19 cellular contexts compared by ENCODE assay signal in the genomic region with DNA sequence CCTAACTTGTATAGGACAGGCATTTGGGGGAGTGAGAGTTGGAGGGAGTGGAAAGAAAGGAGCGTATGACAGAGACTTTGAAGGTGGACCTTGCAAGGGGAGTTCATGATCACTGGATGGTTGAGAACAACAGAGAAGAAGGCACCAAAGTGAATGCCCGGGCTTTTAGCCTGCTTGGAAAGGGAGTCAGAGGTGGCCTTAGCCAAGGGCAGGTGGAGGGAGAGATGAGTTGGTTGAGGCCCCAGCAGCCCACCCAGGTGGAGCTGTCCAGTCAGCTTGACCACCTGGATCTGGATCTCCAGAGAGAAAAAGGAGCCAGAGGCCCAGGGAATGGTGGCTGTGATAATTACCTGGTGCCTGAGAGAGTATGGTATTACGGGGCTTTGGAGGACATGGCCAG.
DNase-seq lines count a peak whose midpoint lies in the region; ATAC-seq and FAIRE-seq lines count a peak whose summit lies in the region.
"Had no signal": no experiment of that assay in that cellular context is flagged by ENCODE, and none has a peak within 500 bp of the region (broad histone marks: within the 10 kb centered on the region; RNA-seq: fewer than 3 reads in every experiment).

No MANE protein-coding gene starts in this region.

- ATAC-seq in activated naive CD4-positive, alpha-beta T cell treated with anti-CD3 and anti-CD28 coated beads, Interleukin-2, amount 50 U/mL, for 72 hours, result no peak
- ATAC-seq in activated naive CD8-positive, alpha-beta T cell treated with anti-CD3 and anti-CD28 coated beads, Interleukin-2, amount 10 ng/mL, durations not matched to agents 7 days and 5 days (ENCODE audit: low read depth), result no peak
- no peak for ATAC-seq in stimulated activated effector memory CD8-positive, alpha-beta T cell treated with anti-CD3 and anti-CD28 coated beads, Interleukin-12 subunit alpha, Interleukin-12 subunit beta, amount 100 ng/mL, for 72 hours

- POLR2A ChIA-PET in activated naive CD8-positive, alpha-beta T cell treated with anti-CD3 and anti-CD28 coated beads, Interleukin-2, amount 10 ng/mL, durations not matched to agents 7 days and 5 days (lab: Charles Lee), result no interaction called here

- H3K4me3 Mint-ChIP-seq in activated naive CD8-positive, alpha-beta T cell treated with anti-CD3 and anti-CD28 coated beads, Interleukin-2, amount 10 ng/mL, durations not matched to agents 7 days and 5 days, result no peak overlapping the region
- no peak overlapping the region for H3K4me3 Mint-ChIP-seq in stimulated activated effector memory CD8-positive, alpha-beta T cell treated with anti-CD3 and anti-CD28 coated beads, Interleukin-12 subunit alpha, Interleukin-12 subunit beta, amount 100 ng/mL, for 72 hours

- FAIRE-seq in HTR-8/SVneo (lab: Jason Lieb, UNC), result peak; percentile 58
- FAIRE-seq: D721Med had no signal

- H3K36me3 Mint-ChIP-seq in activated naive CD4-positive, alpha-beta T cell treated with anti-CD3 and anti-CD28 coated beads, Interleukin-2, amount 50 U/mL, for 72 hours, result peaks cover 0 to under 1% of the 10 kb centered on the region in 2 donors
- H3K36me3 Mint-ChIP-seq in activated naive CD8-positive, alpha-beta T cell treated with anti-CD3 and anti-CD28 coated beads, Interleukin-2, amount 10 ng/mL, durations not matched to agents 7 days and 5 days, result peaks cover 36% of the 10 kb centered on the region
- peaks cover 65% of the 10 kb centered on the region for H3K36me3 Mint-ChIP-seq in stimulated activated effector memory CD8-positive, alpha-beta T cell treated with anti-CD3 and anti-CD28 coated beads, Interleukin-12 subunit alpha, Interleukin-12 subunit beta, amount 100 ng/mL, for 72 hours

- no peaks in the 10 kb centered on the region for H3K9me3 Mint-ChIP-seq in activated naive CD4-positive, alpha-beta T cell treated with anti-CD3 and anti-CD28 coated beads, Interleukin-2, amount 50 U/mL, for 72 hours
- H3K9me3 Mint-ChIP-seq in activated naive CD8-positive, alpha-beta T cell treated with anti-CD3 and anti-CD28 coated beads, Interleukin-2, amount 10 ng/mL, durations not matched to agents 7 days and 5 days, result no peaks in the 10 kb centered on the region
- no peaks in the 10 kb centered on the region for H3K9me3 Mint-ChIP-seq in stimulated activated effector memory CD8-positive, alpha-beta T cell treated with anti-CD3 and anti-CD28 coated beads, Interleukin-12 subunit alpha, Interleukin-12 subunit beta, amount 100 ng/mL, for 72 hours
- H3K9me3 Mint-ChIP-seq: CD14-positive monocyte had no signal

- no peaks in the 10 kb centered on the region for H3K4me1 Mint-ChIP-seq in activated naive CD8-positive, alpha-beta T cell treated with anti-CD3 and anti-CD28 coated beads, Interleukin-2, amount 10 ng/mL, durations not matched to agents 7 days and 5 days
- peaks cover 45% of the 10 kb centered on the region for H3K4me1 Mint-ChIP-seq in stimulated activated effector memory CD8-positive, alpha-beta T cell treated with anti-CD3 and anti-CD28 coated beads, Interleukin-12 subunit alpha, Interleukin-12 subunit beta, amount 100 ng/mL, for 72 hours

- DNase-seq in activated naive CD4-positive, alpha-beta T cell treated with anti-CD3 and anti-CD28 coated beads, Interleukin-2, amount 50 U/mL, for 72 hours (ENCODE audit: low spot score in 2 of 2), result no peak
- DNase-seq in activated naive CD4-positive, alpha-beta T cell (lab: John Stamatoyannopoulos, UW), result no peak
- DNase-seq in HTR-8/SVneo (ENCODE audit: insufficient read length, low spot score) (no peak), nucleus accumbens (lab: John Stamatoyannopoulos, UW) (no peak), NCI-H2196 treated with DMSO at 0.1 percent for 48 hours (lab: John Stamatoyannopoulos, UW; ENCODE audit: unreplicated experiment) (no peak)
- no peak for DNase-seq in activated naive CD8-positive, alpha-beta T cell treated with anti-CD3 and anti-CD28 coated beads, Interleukin-2, amount 10 ng/mL, durations not matched to agents 7 days and 5 days
- peak in 1 of 2 donors; percentile 23 for DNase-seq in stimulated activated effector memory CD8-positive, alpha-beta T cell treated with anti-CD3 and anti-CD28 coated beads, Interleukin-12 subunit alpha, Interleukin-12 subunit beta, amount 100 ng/mL, for 72 hours (ENCODE audit: low spot score in 2 of 2)
- DNase-seq: ACHN, AML-193, DMS79, HCEC 1CT, KBM-7, MV-4-11, NCI-H1417, NCI-H187 treated with DMSO at 0.1 percent for 48 hours, RPMI8226, SIG-M5 had no signal

- no peaks in the 10 kb centered on the region for H3K27me3 Mint-ChIP-seq in activated naive CD8-positive, alpha-beta T cell treated with anti-CD3 and anti-CD28 coated beads, Interleukin-2, amount 10 ng/mL, durations not matched to agents 7 days and 5 days

- H3K27ac Mint-ChIP-seq in activated naive CD4-positive, alpha-beta T cell treated with anti-CD3 and anti-CD28 coated beads, Interleukin-2, amount 50 U/mL, for 72 hours, result peak overlapping the region; percentile 10 to 58
- peak overlapping the region; percentile 13 for H3K27ac Mint-ChIP-seq in activated naive CD8-positive, alpha-beta T cell treated with anti-CD3 and anti-CD28 coated beads, Interleukin-2, amount 10 ng/mL, durations not matched to agents 7 days and 5 days
- peak overlapping the region; percentile 83 for H3K27ac Mint-ChIP-seq in stimulated activated effector memory CD8-positive, alpha-beta T cell treated with anti-CD3 and anti-CD28 coated beads, Interleukin-12 subunit alpha, Interleukin-12 subunit beta, amount 100 ng/mL, for 72 hours

Comparison
In these comparisons a context has a peak if more than half of its experiments do, and no peak if none do; other contexts are left out.
1. H3K27ac Mint-ChIP-seq: peak in every context shown above with its lines; median percentile 83 in stimulated activated effector memory CD8-positive, alpha-beta T cell treated with anti-CD3 and anti-CD28 coated beads, Interleukin-12 subunit alpha, Interleukin-12 subunit beta, amount 100 ng/mL, for 72 hours; 34 in activated naive CD4-positive, alpha-beta T cell treated with anti-CD3 and anti-CD28 coated beads, Interleukin-2, amount 50 U/mL, for 72 hours; 13 in activated naive CD8-positive, alpha-beta T cell treated with anti-CD3 and anti-CD28 coated beads, Interleukin-2, amount 10 ng/mL, durations not matched to agents 7 days and 5 days.